9 cellular contexts compared by ENCODE assay signal in the genomic region with DNA sequence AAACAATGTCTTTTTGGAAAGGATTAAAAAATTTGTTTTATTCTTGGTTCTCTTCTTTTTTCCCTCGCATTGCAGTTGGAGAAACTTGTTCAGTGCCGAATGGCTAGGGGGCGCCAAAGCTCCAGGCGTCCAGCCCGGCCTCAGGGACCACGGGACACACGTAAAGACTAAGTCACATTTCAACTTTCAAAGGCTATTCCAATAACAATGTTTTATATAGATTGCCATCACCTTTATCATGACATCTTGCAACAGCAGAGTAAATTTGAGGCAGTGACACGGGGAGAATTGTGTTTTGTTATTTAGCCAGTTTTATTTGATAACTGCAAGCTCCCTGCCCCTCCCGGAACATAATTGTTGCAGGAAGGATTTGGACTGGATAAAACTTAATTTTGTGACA. TPM values are rescaled to one million over a fixed set of nuclear protein-coding genes. Genes with fewer than 3 reads are reported as not detected.
DNase-seq lines count a peak whose midpoint lies in the region; ATAC-seq and TF ChIP-seq lines count a peak whose summit lies in the region.
"Had no signal": no experiment of that assay in that cellular context is flagged by ENCODE, and none has a peak within 500 bp of the region (broad histone marks: within the 10 kb centered on the region; RNA-seq: fewer than 3 reads in every experiment).

No MANE protein-coding gene starts in this region.

- no peaks in the 10 kb centered on the region for H3K9me3 Mint-ChIP-seq in CD4-positive, alpha-beta T cell
- 0 out of 3 replicates have a peak, but pooled peaks cover 1% of the 10 kb centered on the region for H3K9me3 Mint-ChIP-seq in GM23338
- no peaks in the 10 kb centered on the region for H3K9me3 Mint-ChIP-seq in activated CD4-positive, alpha-beta memory T cell treated with anti-CD3 and anti-CD28 coated beads for 36 hours

- peak overlapping the region; percentile 30 for H3K4me3 Mint-ChIP-seq in CD4-positive, alpha-beta T cell
- peak overlapping the region; percentile 76 for H3K4me3 Mint-ChIP-seq in GM23338
- peak overlapping the region; percentile 22 for H3K4me3 Mint-ChIP-seq in activated CD4-positive, alpha-beta memory T cell treated with anti-CD3 and anti-CD28 coated beads for 36 hours

- H2AFZ ChIP-seq in GM23338 = no peak overlapping the region

- peak overlapping the region; percentile 67 for H3K27ac Mint-ChIP-seq in CD4-positive, alpha-beta T cell
- no peak overlapping the region for H3K27ac Mint-ChIP-seq in GM23338
- H3K27ac Mint-ChIP-seq in activated CD4-positive, alpha-beta memory T cell treated with anti-CD3 and anti-CD28 coated beads for 36 hours = no peak overlapping the region

- no peaks in the 10 kb centered on the region for H3K36me3 Mint-ChIP-seq in CD4-positive, alpha-beta T cell (ENCODE audit: low read depth)
- no peaks in the 10 kb centered on the region; the same call in 2 of the 3 replicates for H3K36me3 Mint-ChIP-seq in GM23338 (ENCODE audit: low read depth)
- H3K36me3 Mint-ChIP-seq in activated CD4-positive, alpha-beta memory T cell treated with anti-CD3 and anti-CD28 coated beads for 36 hours = no peaks in the 10 kb centered on the region

- no peak overlapping the region for H3K27ac ChIP-seq in CD4-positive, alpha-beta T cell (ENCODE audit: low read depth, low read length)
- H3K27ac ChIP-seq in GM23338 (ENCODE audit: low read depth) = no peak overlapping the region
- no peak overlapping the region for H3K27ac ChIP-seq in esophagus squamous epithelium
- H3K27ac ChIP-seq in testis = no peak overlapping the region
- H3K27ac ChIP-seq: SK-N-MC had no signal

- 6 to 10% methylated on average over 9 of the region's 9 CpGs for WGBS in esophagus squamous epithelium, 2 donors
- WGBS in testis, 2 donors = 6 to 7% methylated on average over 9 of the region's 9 CpGs

- DNase-seq in CD4-positive, alpha-beta T cell = peak in 8 of 10 experiments; percentile 24 to 48 (median 38)
- DNase-seq in GM23338 (ENCODE audit: low spot score) (peak; percentile 85), NCI-H345 treated with DMSO at 0.1 percent for 48 hours (lab: John Stamatoyannopoulos, UW; ENCODE audit: unreplicated experiment) (peak; percentile 24), esophagus squamous epithelium (lab: John Stamatoyannopoulos, UW) (no peak), myocyte (ENCODE audit: low read depth) (peak; percentile 87), testis (peak; percentile 88)
- peak; percentile 78 for DNase-seq in activated CD4-positive, alpha-beta memory T cell treated with anti-CD3 and anti-CD28 coated beads for 36 hours

- intact Hi-C loops in CD4-positive, alpha-beta T cell (cut with DNase I, micrococcal nuclease) = loop anchor here in 1 of 2 experiments (1.0 kb wide), 1 partner anchor 1162 kb away; no protein-coding TSS in a partner anchor
- intact Hi-C loops in activated CD4-positive, alpha-beta memory T cell treated with anti-CD3 and anti-CD28 coated beads for 36 hours (cut with micrococcal nuclease) = loop anchor here (1.0 to 5.0 kb wide), 4 partner anchors 229 to 1329 kb away; no protein-coding TSS in a partner anchor
- intact Hi-C loops in esophagus squamous epithelium (cut with DNase I) (loop anchor here (5.0 kb wide), 1 partner anchor 1164 kb away; no protein-coding TSS in a partner anchor), testis (cut with DNase I; ENCODE audit: low total_unique reads) (loop anchor here (5.0 to 10.0 kb wide), 2 partner anchors 432 to 1164 kb away; no protein-coding TSS in a partner anchor)

- TF ChIP-seq POLR2A in esophagus squamous epithelium (IDR thresholded peaks at IDR 0.05) = no peak
- TF ChIP-seq POLR2A in testis (IDR thresholded peaks at IDR 0.05) = no peak

- CTCF ChIA-PET in CD4-positive, alpha-beta T cell (lab: Charles Lee) = no interaction called here
- CTCF ChIA-PET in activated CD4-positive, alpha-beta memory T cell treated with anti-CD3 and anti-CD28 coated beads for 36 hours (lab: Charles Lee) = interaction anchor here (0.7 to 1.9 kb wide), 10 partner anchors 9 to 1165 kb away, joined by 3 to 9 read pairs (median 3); no protein-coding TSS in a partner anchor

- peak; percentile 51 for TF ChIP-seq CTCF in CD4-positive, alpha-beta T cell (IDR thresholded peaks at IDR 0.05)
- TF ChIP-seq CTCF in GM23338 (conservative IDR thresholded peaks at IDR 0.05; ENCODE audit: low read depth in 2 of 2) (peak; percentile 84 to 98), esophagus squamous epithelium (IDR thresholded peaks at IDR 0.05) (peak; percentile 51 to 88 (median 82)), testis (IDR thresholded peaks at IDR 0.05) (peak; percentile 79 to 90 (median 80))

- no peaks in the 10 kb centered on the region for H3K79me2 ChIP-seq in GM23338 (replicated peaks; ENCODE audit: insufficient read depth)

- H3K4me2 ChIP-seq in GM23338 = peak overlapping the region; percentile 84

- 0 out of 2 replicates have a peak, but pooled peaks cover 5% of the 10 kb centered on the region for H4K20me1 ChIP-seq in GM23338 (replicated peaks; ENCODE audit: insufficient read depth)

- H3K27me3 Mint-ChIP-seq in CD4-positive, alpha-beta T cell = peaks cover 66% of the 10 kb centered on the region
- H3K27me3 Mint-ChIP-seq in GM23338 (ENCODE audit: insufficient read depth, low read depth, poor library complexity) = peaks cover 46% of the 10 kb centered on the region
- peaks cover 41% of the 10 kb centered on the region for H3K27me3 Mint-ChIP-seq in activated CD4-positive, alpha-beta memory T cell treated with anti-CD3 and anti-CD28 coated beads for 36 hours

- ATAC-seq in CD4-positive, alpha-beta T cell (ENCODE audit: poor library complexity) = no peak
- ATAC-seq in GM23338 (peak; percentile 16), HG03521 (IDR thresholded peaks at IDR 0.05; ENCODE audit: unreplicated experiment) (no peak)

- H3K4me3 ChIP-seq in GM23338 (peak overlapping the region; percentile 77), esophagus squamous epithelium (peak overlapping the region in 2 of 4 donors; percentile 38 to 71), testis (no peak overlapping the region)
- H3K4me3 ChIP-seq: SK-N-MC had no signal

- no peaks in the 10 kb centered on the region for H3K9me3 ChIP-seq in CD4-positive, alpha-beta T cell (ENCODE audit: control insufficient read depth, low read length)
- H3K9me3 ChIP-seq in esophagus squamous epithelium (no peaks in the 10 kb centered on the region), testis (no peaks in the 10 kb centered on the region)

- H3K4me1 Mint-ChIP-seq in CD4-positive, alpha-beta T cell (ENCODE audit: low read depth) = peaks cover 19% of the 10 kb centered on the region
- H3K4me1 Mint-ChIP-seq in GM23338 = peaks cover 38% of the 10 kb centered on the region
- peaks cover 25% of the 10 kb centered on the region for H3K4me1 Mint-ChIP-seq in activated CD4-positive, alpha-beta memory T cell treated with anti-CD3 and anti-CD28 coated beads for 36 hours (ENCODE audit: low read depth)

- peaks cover 45% of the 10 kb centered on the region for H3K4me1 ChIP-seq in GM23338 (ENCODE audit: insufficient read depth)
- peaks cover 22 to 54% (median 27%) of the 10 kb centered on the region in 3 donors for H3K4me1 ChIP-seq in esophagus squamous epithelium
- H3K4me1 ChIP-seq in testis = peaks cover 5% of the 10 kb centered on the region

- H3K36me3 ChIP-seq in GM23338 (ENCODE audit: insufficient read depth) = no peaks in the 10 kb centered on the region
- H3K36me3 ChIP-seq in esophagus squamous epithelium = no peaks in the 10 kb centered on the region
- no peaks in the 10 kb centered on the region for H3K36me3 ChIP-seq in testis (ENCODE audit: low read depth, missing control alignments)

- POLR2A ChIA-PET in CD4-positive, alpha-beta T cell (lab: Charles Lee) = interaction anchor here (1.0 kb wide), 1 partner anchor 1154 kb away, joined by 3 read pairs; no protein-coding TSS in a partner anchor
- POLR2A ChIA-PET in activated CD4-positive, alpha-beta memory T cell treated with anti-CD3 and anti-CD28 coated beads for 36 hours (lab: Charles Lee) = no interaction called here

- peaks cover 48% of the 10 kb centered on the region for H3K27me3 ChIP-seq in CD4-positive, alpha-beta T cell (ENCODE audit: control insufficient read depth, insufficient read depth, low read length)
- H3K27me3 ChIP-seq in GM23338 (ENCODE audit: insufficient read depth) (peaks cover 50% of the 10 kb centered on the region), esophagus squamous epithelium (peaks cover 0 to 73% (median 12%) of the 10 kb centered on the region in 4 donors), testis (no peaks in the 10 kb centered on the region)

- H3F3A ChIP-seq in GM23338 (replicated peaks; ENCODE audit: low read depth) = peaks cover 6% of the 10 kb centered on the region; the same call in 1 of the 2 replicates

- 0 out of 2 replicates have a peak, but pooled peaks cover 7% of the 10 kb centered on the region for H3K9me2 ChIP-seq in GM23338 (ENCODE audit: insufficient read depth)

TF ChIP-seq in GM23338, 12 proteins besides CTCF, POLR2A, EP300 and RAD21 (continues in another document):
- no peak for TF ChIP-seq ZNF114 (CRISPR knock-in tag; IDR thresholded peaks at IDR 0.05)

RNA-seq across cellular contexts. Expression of a gene that starts 2.2 kb away (rescaled TPM):
- 1 to 10 TPM; 8.0 to 10.0 TPM for total RNA-seq in CD4-positive, alpha-beta T cell
- total RNA-seq in GM23338 (2014; rRNA removed; shearing (Covaris generic)) = 8.2 and 11.2 TPM in 2 replicates
- polyA plus RNA-seq in GM23338 (2016; fragmentation: Nextera tagmentation; extraction: Ambion mirVana) (7.6 and 11.3 TPM in 2 replicates), testis (ENCODE audit: insufficient read depth, low read depth, low replicate concordance) (33.1 TPM)
- 1 to 10 TPM; 1.1 to 1.9 TPM for total RNA-seq in activated CD4-positive, alpha-beta memory T cell treated with anti-CD3 and anti-CD28 coated beads for 36 hours
- total RNA-seq in esophagus squamous epithelium (10 to 100 TPM; 11.8 to 68.4 (median 47.9) TPM), myocyte (184 and 207 TPM in 2 replicates), testis (10 to 100 TPM; 20.4 to 79.8 TPM)
- 3,452 TPM for polyA plus RNA-seq in myocyte (2012)

RNA-seq across cellular contexts. Expression of a gene that starts 35.0 kb away (rescaled TPM):
- not detected for total RNA-seq in CD4-positive, alpha-beta T cell
- total RNA-seq in GM23338 (2014; rRNA removed; shearing (Covaris generic)) = not detected in 2 replicates
- not detected in 2 replicates for polyA plus RNA-seq in GM23338 (2016; fragmentation: Nextera tagmentation; extraction: Ambion mirVana)
- not detected for total RNA-seq in activated CD4-positive, alpha-beta memory T cell treated with anti-CD3 and anti-CD28 coated beads for 36 hours
- total RNA-seq in esophagus squamous epithelium = not detected
- total RNA-seq in myocyte = not detected in 2 replicates
- 1.0 TPM for polyA plus RNA-seq in myocyte (2012)
- under 1 TPM in 1 of 2 donors, not detected in 1; 0.50 TPM for total RNA-seq in testis
- polyA plus RNA-seq in testis (ENCODE audit: insufficient read depth, low read depth, low replicate concordance) = 0.33 TPM

RNA-seq across cellular contexts. Expression of a gene that starts 50.4 kb away (rescaled TPM):
- not detected for total RNA-seq in CD4-positive, alpha-beta T cell
- total RNA-seq in GM23338 (2014; rRNA removed; shearing (Covaris generic)) = not detected in 2 replicates
- not detected in 2 replicates for polyA plus RNA-seq in GM23338 (2016; fragmentation: Nextera tagmentation; extraction: Ambion mirVana)
- total RNA-seq in activated CD4-positive, alpha-beta memory T cell treated with anti-CD3 and anti-CD28 coated beads for 36 hours = not detected
- total RNA-seq in esophagus squamous epithelium = not detected
- not detected in 2 replicates for total RNA-seq in myocyte
- not detected for polyA plus RNA-seq in myocyte (2012)
- total RNA-seq in testis = under 1 TPM in 1 of 2 donors, not detected in 1; 0.12 TPM
- not detected for polyA plus RNA-seq in testis (ENCODE audit: insufficient read depth, low read depth, low replicate concordance)

Comparison
In these comparisons a context has a peak if more than half of its experiments do, and no peak if none do; other contexts are left out.
1. H3K4me3 Mint-ChIP-seq: peak in every context shown above with its lines; median percentile 76 in GM23338; 30 in CD4-positive, alpha-beta T cell; 22 in activated CD4-positive, alpha-beta memory T cell treated with anti-CD3 and anti-CD28 coated beads for 36 hours.